1 cellular context compared by ENCODE assay signal in genomic region chr17:5619088-5619740, GRCh38.
TF ChIP-seq lines count a peak whose summit lies in the region.

No MANE protein-coding gene starts in this region.

TF ChIP-seq in K562, 482 proteins besides CTCF, POLR2A, EP300 and RAD21 (continued from another document and continues in another):
- TF ChIP-seq GATAD2B (IDR thresholded peaks at IDR 0.05; ENCODE audit: borderline replicate concordance) (no peak), TOE1 (IDR thresholded peaks at IDR 0.05; ENCODE audit: borderline replicate concordance) (peak; percentile 48; the same call in 1 of the 2 replicates), TOE1 (CRISPR knock-in tag; IDR thresholded peaks at IDR 0.05; ENCODE audit: borderline replicate concordance, low read depth) (no peak), AFF4 (CRISPR knock-in tag; IDR thresholded peaks at IDR 0.05) (0 out of 2 replicates have a peak, but pooled peaks have one; percentile 55), ERF (CRISPR knock-in tag; IDR thresholded peaks at IDR 0.05) (no peak), ZNF318 (IDR thresholded peaks at IDR 0.05; ENCODE audit: borderline replicate concordance in 1 of 2, low read depth in 1 of 2) (no peak), PPARD (CRISPR knock-in tag; IDR thresholded peaks at IDR 0.05) (no peak), HDAC1 (IDR thresholded peaks at IDR 0.05) (0 out of 4 replicates have a peak, but pooled peaks of 1 of the 2 experiments have one; percentile 36), DPF2 (IDR thresholded peaks at IDR 0.05) (no peak), MLLT1 (IDR thresholded peaks at IDR 0.05) (peak in 1 of 2 experiments; percentile 12; a peak in 1 of 4 replicates), E2F8 (IDR thresholded peaks at IDR 0.05; ENCODE audit: low read depth, partially characterized antibody) (no peak), ATF4 (CRISPR knock-in tag; IDR thresholded peaks at IDR 0.05) (no peak), NR3C1 (CRISPR knock-in tag; IDR thresholded peaks at IDR 0.05) (no peak), EP400 (IDR thresholded peaks at IDR 0.05) (peak; percentile 94), FIP1L1 (IDR thresholded peaks at IDR 0.05; ENCODE audit: low read depth, low read length, poor library complexity, severe bottlenecking) (no peak), NFXL1 (CRISPR knock-in tag; IDR thresholded peaks at IDR 0.05) (no peak), XRCC5 (IDR thresholded peaks at IDR 0.05; ENCODE audit: low read depth, low read length) (0 out of 2 replicates have a peak, but pooled peaks have one; percentile 26), SIN3B (IDR thresholded peaks at IDR 0.05; ENCODE audit: low read depth) (peak; percentile 28; the same call in 1 of the 2 replicates), ZNF778 (CRISPR knock-in tag; IDR thresholded peaks at IDR 0.05) (no peak), MCM2 (IDR thresholded peaks at IDR 0.05; ENCODE audit: low read depth) (no peak), HNRNPUL1 (IDR thresholded peaks at IDR 0.05; ENCODE audit: low read length) (no peak), ZNF696 (CRISPR knock-in tag; conservative IDR thresholded peaks at IDR 0.05) (no peak), SAFB2 (IDR thresholded peaks at IDR 0.05; ENCODE audit: borderline replicate concordance, low read depth, low read length, severe bottlenecking) (no peak), NONO (IDR thresholded peaks at IDR 0.05; ENCODE audit: low read depth in 2 of 2, low read length in 1 of 2) (peak in 1 of 2 experiments; percentile 65; a peak in 2 of 4 replicates), RNF2 (IDR thresholded peaks at IDR 0.05) (no peak), ZBTB17 (CRISPR knock-in tag; IDR thresholded peaks at IDR 0.05) (no peak), TFAM (CRISPR knock-in tag; conservative IDR thresholded peaks at IDR 0.05) (no peak), E2F5 (CRISPR knock-in tag; IDR thresholded peaks at IDR 0.05) (no peak), C11orf30 (IDR thresholded peaks at IDR 0.05; ENCODE audit: low read depth) (peak; percentile 88), NEUROD1 (IDR thresholded peaks at IDR 0.05; ENCODE audit: borderline replicate concordance, low read depth, low read length, partially characterized antibody) (peak; percentile 47), MED1 (CRISPR knock-in tag; IDR thresholded peaks at IDR 0.05; ENCODE audit: borderline replicate concordance) (no peak), GABPA (tag; conservative IDR thresholded peaks at IDR 0.05; ENCODE audit: low read depth) (no peak), CTCFL (IDR thresholded peaks at IDR 0.05; ENCODE audit: borderline replicate concordance, insufficient read depth, low read depth, low read length, poor library complexity, severe bottlenecking) (no peak), ZFP1 (CRISPR knock-in tag; IDR thresholded peaks at IDR 0.05) (no peak), ZNF282 (CRISPR knock-in tag; IDR thresholded peaks at IDR 0.05) (no peak), MAX (CRISPR knock-in tag; IDR thresholded peaks at IDR 0.05) (peak; percentile 68), LCOR (CRISPR knock-in tag; IDR thresholded peaks at IDR 0.05) (no peak), ZC3H8 (IDR thresholded peaks at IDR 0.05) (no peak), ZZZ3 (IDR thresholded peaks at IDR 0.05) (no peak), SP2 (IDR thresholded peaks at IDR 0.05; ENCODE audit: extremely low read depth, low read depth, low read length, poor library complexity, severe bottlenecking) (no peak), DIDO1 (tag; IDR thresholded peaks at IDR 0.05; ENCODE audit: low read depth) (no peak), MAZ (CRISPR knock-in tag; conservative IDR thresholded peaks at IDR 0.05 in 1 of 2, IDR thresholded peaks at IDR 0.05 in 1 of 2) (peak in 1 of 2 experiments; percentile 38; a peak in 2 of 4 replicates), TCF15 (CRISPR knock-in tag; IDR thresholded peaks at IDR 0.05) (no peak)
